21 cellular contexts compared by ENCODE assay signal in genomic region chr15:69663441-69663840, GRCh38.
DNase-seq lines count a peak whose midpoint lies in the region; ATAC-seq, FAIRE-seq and TF ChIP-seq lines count a peak whose summit lies in the region.
"Had no signal": no experiment of that assay in that cellular context is flagged by ENCODE, and none has a peak within 500 bp of the region (broad histone marks: within the 10 kb centered on the region; RNA-seq: fewer than 3 reads in every experiment).

No MANE protein-coding gene starts in this region.

- peaks cover 39% of the 10 kb centered on the region for H3K4me1 Mint-ChIP-seq in dendritic cell treated with granulocyte-macrophage colony-stimulating factor and Interleukin-4, amounts not matched to agents 40 ng/mL and 50 ng/mL, for 4 days (ENCODE audit: low read depth)

- peak; percentile 6 for DNase-seq in GM10248 (ENCODE audit: extremely low spot score)
- DNase-seq in GM13977 (ENCODE audit: low spot score): peak; percentile 8
- DNase-seq in posterior vena cava (ENCODE audit: low spot score): peak; percentile 40
- no peak for DNase-seq in GM12892 (ENCODE audit: insufficient read length)
- DNase-seq in NCI-H748 (lab: John Stamatoyannopoulos, UW; ENCODE audit: unreplicated experiment): no peak
- DNase-seq: ACHN; BE2C; C1 segment of cervical spinal cord; CD4-positive, CD25-positive, alpha-beta regulatory T cell; COR-L47; GM23248; IMR-90 had no signal

- TF ChIP-seq POLR2A in GM12892 (IDR thresholded peaks at IDR 0.05; ENCODE audit: low read depth, low read length): no peak

- H3K27ac Mint-ChIP-seq in dendritic cell treated with granulocyte-macrophage colony-stimulating factor and Interleukin-4, amounts not matched to agents 40 ng/mL and 50 ng/mL, for 4 days: peak overlapping the region; percentile 1
- H3K27ac Mint-ChIP-seq: CD4-positive, CD25-positive, alpha-beta regulatory T cell had no signal

- no peaks in the 10 kb centered on the region for H3K9me3 Mint-ChIP-seq in dendritic cell treated with granulocyte-macrophage colony-stimulating factor and Interleukin-4, amounts not matched to agents 40 ng/mL and 50 ng/mL, for 4 days
- H3K9me3 Mint-ChIP-seq: CD4-positive, CD25-positive, alpha-beta regulatory T cell; CD8-positive, alpha-beta memory T cell had no signal

- ATAC-seq in HG03439 (IDR thresholded peaks at IDR 0.05; ENCODE audit: unreplicated experiment): no peak
- ATAC-seq: K562 had no signal

- H3K4me3 Mint-ChIP-seq in dendritic cell treated with granulocyte-macrophage colony-stimulating factor and Interleukin-4, amounts not matched to agents 40 ng/mL and 50 ng/mL, for 4 days: no peak overlapping the region
- H3K4me3 Mint-ChIP-seq: CD4-positive, CD25-positive, alpha-beta regulatory T cell; CD8-positive, alpha-beta memory T cell had no signal

- in situ Hi-C loops in GM13977 (cut with MboI; ENCODE audit: low pct_unique_long_range_greater_than_20kb, low sequenced_read_pairs, unreplicated experiment): no loop called here

- no peak for FAIRE-seq in GM12892 (lab: Jason Lieb, UNC)
- FAIRE-seq: A204.1, D721Med, G401.6, GM19239, HTR-8/SVneo, K562 had no signal

- H3K27me3 Mint-ChIP-seq in dendritic cell treated with granulocyte-macrophage colony-stimulating factor and Interleukin-4, amounts not matched to agents 40 ng/mL and 50 ng/mL, for 4 days: peaks cover 12% of the 10 kb centered on the region
- H3K27me3 Mint-ChIP-seq: CD8-positive, alpha-beta memory T cell had no signal

- intact Hi-C loops in dendritic cell treated with granulocyte-macrophage colony-stimulating factor and Interleukin-4, amounts not matched to agents 40 ng/mL and 50 ng/mL, for 4 days (cut with micrococcal nuclease): no loop called here
- intact Hi-C loops in posterior vena cava (cut with DNase I): no loop called here

- CTCF ChIA-PET in GM10248 (lab: Yijun Ruan, JAX): interaction anchor here (0.7 to 2.4 kb wide), 4 partner anchors 14 to 81 kb away, joined by 3 to 7 read pairs (median 4); no protein-coding TSS in a partner anchor

- TF ChIP-seq CTCF in GM10248 (IDR thresholded peaks at IDR 0.05; ENCODE audit: control extremely low read depth, extremely low read depth, low read depth, missing control alignments) (no peak), GM13977 (IDR thresholded peaks at IDR 0.05; ENCODE audit: extremely low read depth, insufficient read depth, missing control alignments) (no peak)

- H3K36me3 Mint-ChIP-seq in dendritic cell treated with granulocyte-macrophage colony-stimulating factor and Interleukin-4, amounts not matched to agents 40 ng/mL and 50 ng/mL, for 4 days (ENCODE audit: low read depth): no peaks in the 10 kb centered on the region
- H3K36me3 Mint-ChIP-seq: CD4-positive, CD25-positive, alpha-beta regulatory T cell had no signal

- POLR2A ChIA-PET in GM10248 (lab: Yijun Ruan, JAX): no interaction called here

Comparison
In these comparisons a context has a peak if more than half of its experiments do, and no peak if none do; other contexts are left out.
1. DNase-seq: peak in GM10248 (single experiment), GM13977 (single experiment) and posterior vena cava (single experiment); none in GM12892 (single experiment) and NCI-H748 (single experiment).